Comparison of ENCODE assay signal across 34 cellular contexts in the genomic region with DNA sequence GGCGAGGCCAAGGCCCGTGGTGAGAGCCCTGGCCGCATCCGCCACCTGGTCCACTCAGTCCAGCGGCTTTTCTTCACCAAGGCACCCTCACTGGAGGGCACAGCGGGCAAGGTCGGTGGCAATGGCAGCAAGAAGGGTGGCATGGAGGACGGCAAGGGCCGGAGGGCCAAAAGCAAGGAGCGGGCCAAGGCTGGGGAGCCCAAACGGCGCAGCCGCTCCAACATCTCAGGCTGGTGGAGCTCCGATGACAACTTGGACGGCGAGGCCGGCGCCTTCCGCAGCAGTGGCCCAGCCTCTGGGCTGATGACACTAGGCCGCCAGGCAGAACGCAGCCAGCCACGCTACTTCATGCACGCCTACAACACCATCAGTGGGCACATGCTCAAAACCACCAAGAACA.
"Had no signal": no experiment of that assay in that cellular context is flagged by ENCODE, and none has a peak within 500 bp of the region (broad histone marks: within the 10 kb centered on the region; RNA-seq: fewer than 3 reads in every experiment).

No MANE protein-coding gene starts in this region.

- H3K36me3 ChIP-seq: MG63 had no signal

- DNase-seq: Karpas-422, Kasumi-1, MG63, MM.1S, MV-4-11, NCI-H1048, NCI-H1092, NCI-H1092 treated with DMSO at 0.1 percent for 48 hours, NCI-H1105, NCI-H1105 treated with DMSO at 0.1 percent for 48 hours, NCI-H1417, NCI-H1417 treated with DMSO at 0.1 percent for 48 hours, NCI-H1436, NCI-H1436 treated with DMSO at 0.1 percent for 48 hours, NCI-H146, NCI-H1694, NCI-H1694 treated with DMSO at 0.1 percent for 48 hours, NCI-H187, NCI-H187 treated with DMSO at 0.1 percent for 48 hours, NCI-H1930, NCI-H2029, NCI-H2029 treated with DMSO at 0.1 percent for 48 hours, NCI-H2081, NCI-H2081 treated with DMSO at 0.1 percent for 48 hours, NCI-H2107, NCI-H2171, NCI-H2171 treated with DMSO at 0.1 percent for 48 hours, NCI-H2227 treated with DMSO at 0.1 percent for 48 hours, NCI-H226, NCI-H345, NCI-H446, NCI-H446 treated with DMSO at 0.1 percent for 48 hours, NCI-H510A, NCI-H510A treated with DMSO at 0.1 percent for 48 hours had no signal

- H3K9me3 ChIP-seq: MG63 had no signal

- H3K4me3 ChIP-seq: MG63 had no signal
